In genomic region chr1:151061704-151062103, GRCh38 we compare ENCODE assay signal across 13 cellular contexts. TPM values are rescaled to one million over a fixed set of nuclear protein-coding genes. Genes with fewer than 3 reads are reported as not detected.
DNase-seq lines count a peak whose midpoint lies in the region; ATAC-seq and TF ChIP-seq lines count a peak whose summit lies in the region.
"Had no signal": no experiment of that assay in that cellular context is flagged by ENCODE, and none has a peak within 500 bp of the region (broad histone marks: within the 10 kb centered on the region; RNA-seq: fewer than 3 reads in every experiment).

No MANE protein-coding gene starts in this region.

- H3K27me3 ChIP-seq in cardiac muscle cell, result no peaks in the 10 kb centered on the region
- no peaks in the 10 kb centered on the region for H3K27me3 ChIP-seq in iPS-18a (ENCODE audit: control insufficient read depth, insufficient read depth, low read length)
- H3K27me3 ChIP-seq: upper lobe of right lung had no signal

- H3K4me1 ChIP-seq in cardiac muscle cell (ENCODE audit: low read depth) (peaks cover 8% of the 10 kb centered on the region), iPS-18a (ENCODE audit: control insufficient read depth, low read depth, low read length) (peaks cover 24% of the 10 kb centered on the region)

- H3K9me3 ChIP-seq in cardiac muscle cell (ENCODE audit: low read depth) (no peaks in the 10 kb centered on the region), iPS-18a (ENCODE audit: control insufficient read depth, low read depth, low read length) (no peaks in the 10 kb centered on the region)
- H3K9me3 ChIP-seq: upper lobe of right lung had no signal

- no peaks in the 10 kb centered on the region for H3K9me3 Mint-ChIP-seq in activated naive CD8-positive, alpha-beta T cell treated with anti-CD3 and anti-CD28 coated beads for 36 hours
- H3K9me3 Mint-ChIP-seq: activated naive CD4-positive, alpha-beta T cell treated with anti-CD3 and anti-CD28 coated beads, Interleukin-2, amount 50 U/mL, for 24 hours had no signal

- no peak for DNase-seq in cardiac muscle cell (ENCODE audit: low read depth in 1 of 2, low spot score in 1 of 2)
- DNase-seq in cardiac septum (ENCODE audit: low spot score), result no peak
- no peak for DNase-seq in activated naive CD8-positive, alpha-beta T cell treated with anti-CD3 and anti-CD28 coated beads for 36 hours
- no peak for DNase-seq in activated CD8-positive, alpha-beta memory T cell treated with anti-CD3 and anti-CD28 coated beads, Interleukin-2, amount 50 U/mL, for 4 hours
- DNase-seq in T-helper 1 cell, result no peak
- DNase-seq: GOT3, NCI-H446 treated with DMSO at 0.1 percent for 48 hours, SIG-M5, upper lobe of right lung had no signal

- peaks cover 34% of the 10 kb centered on the region for H3K4me1 Mint-ChIP-seq in activated naive CD8-positive, alpha-beta T cell treated with anti-CD3 and anti-CD28 coated beads for 36 hours

- no peaks in the 10 kb centered on the region for H3K36me3 ChIP-seq in cardiac muscle cell
- H3K36me3 ChIP-seq in iPS-18a (ENCODE audit: control insufficient read depth, low read depth, low read length), result peaks cover 2% of the 10 kb centered on the region
- H3K36me3 ChIP-seq: upper lobe of right lung had no signal

- peak overlapping the region; percentile 79 for H3K4me3 ChIP-seq in cardiac muscle cell
- H3K4me3 ChIP-seq in iPS-18a (ENCODE audit: low read length), result peak overlapping the region; percentile 83
- H3K4me3 ChIP-seq: upper lobe of right lung had no signal

- peak overlapping the region; percentile 96 for H3K4me3 Mint-ChIP-seq in activated naive CD8-positive, alpha-beta T cell treated with anti-CD3 and anti-CD28 coated beads for 36 hours

- no peak for TF ChIP-seq CTCF in cardiac muscle cell (IDR thresholded peaks at IDR 0.05; ENCODE audit: low read depth, low read length)

- no peak for ATAC-seq in HG03342 (IDR thresholded peaks at IDR 0.05; ENCODE audit: unreplicated experiment)
- ATAC-seq: upper lobe of right lung had no signal

- H3K27ac Mint-ChIP-seq in activated naive CD8-positive, alpha-beta T cell treated with anti-CD3 and anti-CD28 coated beads for 36 hours, result no peak overlapping the region
- H3K27ac Mint-ChIP-seq: activated naive CD4-positive, alpha-beta T cell treated with anti-CD3 and anti-CD28 coated beads, Interleukin-2, amount 50 U/mL, for 24 hours had no signal

- H3K9ac ChIP-seq in iPS-18a (ENCODE audit: low read length), result peak overlapping the region; percentile 88

- intact Hi-C loops in cardiac septum (cut with DNase I), result no loop called here

- H3K27ac ChIP-seq in cardiac muscle cell (peak overlapping the region; percentile 82), iPS-18a (ENCODE audit: low read length) (peak overlapping the region; percentile 9), temporal lobe (ENCODE audit: low read depth, low read length) (peak overlapping the region; percentile 94)
- H3K27ac ChIP-seq: upper lobe of right lung had no signal

- peaks cover 27% of the 10 kb centered on the region for H3K36me3 Mint-ChIP-seq in activated naive CD8-positive, alpha-beta T cell treated with anti-CD3 and anti-CD28 coated beads for 36 hours

- no peaks in the 10 kb centered on the region for H3K27me3 Mint-ChIP-seq in activated naive CD8-positive, alpha-beta T cell treated with anti-CD3 and anti-CD28 coated beads for 36 hours
- H3K27me3 Mint-ChIP-seq: activated naive CD4-positive, alpha-beta T cell treated with anti-CD3 and anti-CD28 coated beads, Interleukin-2, amount 50 U/mL, for 24 hours had no signal

RNA-seq across cellular contexts. Expression of gene MLLT11, which starts 1.5 kb away (rescaled TPM):
- total RNA-seq in cardiac muscle cell (15.1 and 30.1 TPM in 2 replicates), cardiac septum (58.7 TPM), temporal lobe (91.7 TPM)
- 54.5 and 91.6 TPM in 2 replicates for polyA plus RNA-seq in cardiac muscle cell
- total RNA-seq in activated naive CD8-positive, alpha-beta T cell treated with anti-CD3 and anti-CD28 coated beads for 36 hours, result 1 to 10 TPM; 4.9 to 5.0 TPM

RNA-seq across cellular contexts. Expression of gene CDC42SE1, which starts 2.3 kb away (rescaled TPM):
- 42.8 and 49.3 TPM in 2 replicates for total RNA-seq in cardiac muscle cell
- polyA plus RNA-seq in cardiac muscle cell, result 24.0 and 25.4 TPM in 2 replicates
- 44.2 TPM for total RNA-seq in cardiac septum
- 100 to 1,000 TPM; 128 TPM for total RNA-seq in activated naive CD8-positive, alpha-beta T cell treated with anti-CD3 and anti-CD28 coated beads for 36 hours
- total RNA-seq in temporal lobe, result 28.5 TPM

RNA-seq across cellular contexts. Expression of gene GABPB2, which starts 8.9 kb away (rescaled TPM):
- total RNA-seq in cardiac muscle cell, result 2.9 and 4.6 TPM in 2 replicates
- polyA plus RNA-seq in cardiac muscle cell, result 1.6 and 1.7 TPM in 2 replicates
- 11.7 TPM for total RNA-seq in cardiac septum
- 10 to 100 TPM; 17.9 to 19.1 TPM for total RNA-seq in activated naive CD8-positive, alpha-beta T cell treated with anti-CD3 and anti-CD28 coated beads for 36 hours
- 6.4 TPM for total RNA-seq in temporal lobe

RNA-seq across cellular contexts. Expression of gene C1orf56, which starts 14.2 kb away (rescaled TPM):
- total RNA-seq in cardiac muscle cell, result 11.6 and 13.6 TPM in 2 replicates
- polyA plus RNA-seq in cardiac muscle cell, result 15.6 TPM in 2 replicates
- 8.9 TPM for total RNA-seq in cardiac septum
- 1 to 10 TPM; 1.1 to 1.2 TPM for total RNA-seq in activated naive CD8-positive, alpha-beta T cell treated with anti-CD3 and anti-CD28 coated beads for 36 hours
- total RNA-seq in temporal lobe, result 3.0 TPM

RNA-seq across cellular contexts. Expression of gene BNIPL, which starts 25.3 kb away (rescaled TPM):
- total RNA-seq in cardiac muscle cell (0.66 and 1.3 TPM in 2 replicates), cardiac septum (0.32 TPM), temporal lobe (0.25 TPM)
- 0.65 and 1.3 TPM in 2 replicates for polyA plus RNA-seq in cardiac muscle cell
- under 1 TPM; 0.52 to 0.54 TPM for total RNA-seq in activated naive CD8-positive, alpha-beta T cell treated with anti-CD3 and anti-CD28 coated beads for 36 hours

Comparison
In these comparisons a context has a peak if more than half of its experiments do, and no peak if none do; other contexts are left out.
1. H3K27ac ChIP-seq: peak in every context shown above with its lines; median percentile 94 in temporal lobe; 82 in cardiac muscle cell; 9 in iPS-18a.